Comparison of ENCODE assay signal across 8 cellular contexts in the genomic region with DNA sequence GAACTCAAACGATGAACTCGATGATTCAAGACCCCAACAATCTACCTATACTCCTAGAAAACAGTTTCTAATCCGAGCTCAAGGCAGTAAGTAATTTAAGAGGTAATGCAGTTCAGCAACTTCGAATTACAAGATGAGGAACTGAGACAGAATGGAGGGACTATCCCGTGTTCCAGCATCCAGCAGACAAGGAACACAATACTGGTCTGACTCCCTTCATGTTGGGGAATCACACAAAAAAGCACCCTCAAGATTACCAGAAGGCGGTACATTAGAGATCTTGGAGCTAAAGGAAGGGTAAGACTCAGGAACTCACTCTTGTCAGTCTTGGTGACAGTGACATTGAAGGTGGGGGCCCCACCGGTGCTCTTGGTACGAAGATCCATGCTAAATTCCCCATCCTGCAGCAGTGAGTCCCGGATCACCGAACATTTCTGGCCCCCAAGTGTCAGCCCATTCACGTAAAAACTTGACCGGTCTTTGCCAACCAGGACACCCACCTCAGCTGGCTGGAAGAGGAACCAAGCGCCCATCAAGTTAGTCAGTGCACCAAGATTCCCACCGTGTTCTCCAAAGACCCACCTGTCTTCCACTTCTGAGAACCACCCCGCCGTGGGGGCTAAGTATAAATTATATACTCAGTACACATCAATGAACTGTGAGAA. TPM values are rescaled to one million over a fixed set of nuclear protein-coding genes. Genes with fewer than 3 reads are reported as not detected.
DNase-seq lines count a peak whose midpoint lies in the region; ATAC-seq and TF ChIP-seq lines count a peak whose summit lies in the region.

No MANE protein-coding gene starts in this region.

- H3K36me3 ChIP-seq in RWPE2 (ENCODE audit: low read depth) (peaks cover 55% of the 10 kb centered on the region), esophagus (ENCODE audit: control insufficient read depth in 2 of 2, insufficient read depth in 2 of 2, low read length in 1 of 2) (peaks cover 5 to 27% of the 10 kb centered on the region in 2 donors), prostate gland (peaks cover 0 to 5% of the 10 kb centered on the region in 2 donors)

- no peak for TF ChIP-seq CTCF in GM12864 (IDR thresholded peaks at IDR 0.05; ENCODE audit: low read depth, low read length, missing control alignments)
- TF ChIP-seq CTCF in RWPE2 (IDR thresholded peaks at IDR 0.05; ENCODE audit: poor library complexity, severe bottlenecking) = no peak
- no peak for TF ChIP-seq CTCF in prostate gland (IDR thresholded peaks at IDR 0.05)

- H3K4me1 ChIP-seq in RWPE2 (ENCODE audit: insufficient read depth, poor library complexity, severe bottlenecking) = peaks cover 26% of the 10 kb centered on the region
- peaks cover 2 to 15% of the 10 kb centered on the region in 2 donors for H3K4me1 ChIP-seq in esophagus (ENCODE audit: control insufficient read depth in 2 of 2, insufficient read depth in 2 of 2, low read length in 1 of 2)
- peaks cover 16% of the 10 kb centered on the region for H3K4me1 ChIP-seq in prostate gland (replicated peaks)

- DNase-seq in GM12864 (ENCODE audit: low read depth) = no peak
- DNase-seq in RWPE2 (ENCODE audit: low spot score) = no peak
- no peak for DNase-seq in prostate gland (ENCODE audit: low spot score)
- DNase-seq in inferior parietal cortex (ENCODE audit: extremely low spot score) = no peak
- no peak for DNase-seq in NCI-H82 treated with DMSO at 0.1 percent for 48 hours (lab: John Stamatoyannopoulos, UW; ENCODE audit: unreplicated experiment)

- 18 to 22% methylated on average over 16 of the region's 16 CpGs for WGBS in esophagus, 2 donors
- 30% methylated on average over 16 of the region's 16 CpGs for WGBS in prostate gland

- intact Hi-C loops in prostate gland (cut with DNase I) = loop anchor here (5.0 kb wide), 1 partner anchor 41 kb away; a partner anchor contains a TSS

- peak overlapping the region; percentile 93 for H3K4me3 ChIP-seq in GM12864 (ENCODE audit: low read depth, low read length)
- peak overlapping the region; percentile 88 for H3K4me3 ChIP-seq in RWPE2 (ENCODE audit: severe bottlenecking)
- H3K4me3 ChIP-seq in esophagus (ENCODE audit: low read depth in 1 of 2, low read length in 2 of 2) = peak overlapping the region; percentile 33 to 77
- peak overlapping the region; percentile 94 to 100 for H3K4me3 ChIP-seq in prostate gland

- H3K27ac ChIP-seq in RWPE2 (ENCODE audit: poor library complexity, severe bottlenecking) (peak overlapping the region; percentile 99), esophagus (ENCODE audit: low read depth in 2 of 2, low read length in 1 of 2) (peak overlapping the region; percentile 54 to 85), prostate gland (peak overlapping the region; percentile 88 to 96)

- no peaks in the 10 kb centered on the region for H3K27me3 ChIP-seq in RWPE2 (ENCODE audit: insufficient read depth, poor library complexity, severe bottlenecking)
- H3K27me3 ChIP-seq in esophagus (ENCODE audit: control insufficient read depth in 1 of 2, insufficient read depth in 2 of 2, low read length in 2 of 2) = no peaks in the 10 kb centered on the region
- H3K27me3 ChIP-seq in prostate gland (replicated peaks; ENCODE audit: insufficient read depth) = no peaks in the 10 kb centered on the region

- TF ChIP-seq POLR2A in prostate gland (IDR thresholded peaks at IDR 0.05) = no peak

- no peaks in the 10 kb centered on the region for H3K9me3 ChIP-seq in RWPE2 (ENCODE audit: severe bottlenecking)
- no peaks in the 10 kb centered on the region for H3K9me3 ChIP-seq in esophagus (ENCODE audit: control insufficient read depth in 2 of 2, insufficient read depth in 1 of 2, low read depth in 1 of 2, low read length in 1 of 2)
- H3K9me3 ChIP-seq in prostate gland = no peaks in the 10 kb centered on the region

- ATAC-seq in RWPE2 (ENCODE audit: low read depth) (no peak), HG03039 (IDR thresholded peaks at IDR 0.05; ENCODE audit: unreplicated experiment) (no peak), HG03432 (IDR thresholded peaks at IDR 0.05; ENCODE audit: unreplicated experiment) (no peak)

RNA-seq across cellular contexts. Expression of a gene that starts 1.9 kb away (rescaled TPM):
- polyA plus RNA-seq in esophagus = 100 to 1,000 TPM; 371 to 761 TPM
- 1,000 to 10,000 TPM in 1 of 2 donors, 100 to 1,000 TPM in 1; 646 to 1,039 TPM for total RNA-seq in prostate gland

RNA-seq across cellular contexts. Expression of a gene that starts 4.5 kb away (rescaled TPM):
- 10 to 100 TPM in 1 of 2 donors, 1 to 10 TPM in 1; 1.7 to 10.8 TPM for polyA plus RNA-seq in esophagus
- 10 to 100 TPM in 1 of 2 donors, 1 to 10 TPM in 1; 9.7 to 10.2 TPM for total RNA-seq in prostate gland

RNA-seq across cellular contexts. Expression of a gene that starts 6.4 kb away (rescaled TPM):
- polyA plus RNA-seq in esophagus = 100 to 1,000 TPM in 1 of 2 donors, 10 to 100 TPM in 1; 79.5 to 149 TPM
- total RNA-seq in prostate gland = 100 to 1,000 TPM in 1 of 2 donors, 10 to 100 TPM in 1; 78.7 to 138 TPM

RNA-seq across cellular contexts. Expression of a gene that starts 6.6 kb away (rescaled TPM):
- 10 to 100 TPM; 18.3 to 43.4 TPM for polyA plus RNA-seq in esophagus
- total RNA-seq in prostate gland = 10 to 100 TPM; 40.5 to 68.0 TPM

RNA-seq across cellular contexts. Expression of a gene that starts 14.4 kb away (rescaled TPM):
- polyA plus RNA-seq in esophagus = under 1 TPM; 0.02 to 0.12 TPM
- not detected for total RNA-seq in prostate gland
